In the genomic region with DNA sequence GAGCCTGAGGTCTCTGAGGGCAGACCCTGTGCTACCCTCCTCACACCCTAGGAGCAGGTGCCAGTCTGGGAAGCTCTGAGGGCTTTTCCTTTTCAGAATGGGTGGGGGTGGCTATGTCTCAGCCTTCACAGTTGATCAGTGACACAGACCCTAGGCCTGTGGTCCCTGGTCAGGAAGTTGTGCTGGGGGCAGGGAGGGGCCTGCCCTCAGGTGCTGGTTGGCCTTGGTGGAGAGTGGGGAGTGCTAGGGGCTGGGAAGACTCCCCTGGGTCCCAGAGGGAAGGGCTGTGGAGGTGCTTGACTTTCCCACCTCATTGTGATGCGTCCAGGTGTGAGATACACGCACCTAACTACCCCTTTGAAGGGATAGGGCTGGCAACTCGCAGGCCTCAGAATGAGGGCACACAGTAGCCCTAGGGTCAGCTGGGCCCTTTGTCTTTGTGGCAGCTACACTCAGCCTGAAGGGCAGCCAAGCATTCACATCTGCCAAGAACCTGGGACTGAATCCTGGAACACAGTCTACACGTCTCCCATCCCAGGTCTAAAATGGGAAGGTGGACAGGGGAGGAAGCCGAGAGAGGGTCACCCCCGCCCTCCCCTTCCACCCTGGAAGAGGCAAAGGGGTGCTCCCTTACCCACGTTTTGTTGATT, we compare ENCODE assay signal across 20 cellular contexts. TPM values are rescaled to one million over a fixed set of nuclear protein-coding genes. Genes with fewer than 3 reads are reported as not detected.
A peak's percentile ranks its signal among the peaks of the same experiment; 100 is the strongest.
DNase-seq lines count a peak whose midpoint lies in the region; ATAC-seq, FAIRE-seq and TF ChIP-seq lines count a peak whose summit lies in the region.
"Had no signal": no experiment of that assay in that cellular context is flagged by ENCODE, and none has a peak within 500 bp of the region (broad histone marks: within the 10 kb centered on the region; RNA-seq: fewer than 3 reads in every experiment).

No MANE protein-coding gene starts in this region.

- H3K4me1 ChIP-seq in HepG2 (ENCODE audit: insufficient read depth, low read length), result peaks cover 74% of the 10 kb centered on the region

- no TSS peak for BruUV-seq in HepG2 (replicated peaks; lab: Mats Ljungman, UMichigan)

- no peaks in the 10 kb centered on the region for H4K20me1 ChIP-seq in HepG2 (ENCODE audit: insufficient read depth, low read length)

- FAIRE-seq in HepG2 (lab: Jason Lieb, UNC), result no peak
- FAIRE-seq: astrocyte, HTR-8/SVneo had no signal

- TF ChIP-seq CTCF in HL-60 (IDR thresholded peaks at IDR 0.05; ENCODE audit: insufficient read depth, low read length) (no peak), HepG2 (CRISPR knock-in tag; IDR thresholded peaks at IDR 0.05) (no peak)

- TF ChIP-seq RAD21 in HepG2 (CRISPR knock-in tag; IDR thresholded peaks at IDR 0.05), result no peak

- H3K4me3 ChIP-seq in HL-60 (replicated peaks; ENCODE audit: insufficient read depth, low read length), result no peak overlapping the region
- no peak overlapping the region for H3K4me3 ChIP-seq in HepG2 (replicated peaks in 1 of 3; ENCODE audit: insufficient read depth in 1 of 3, low read depth in 2 of 3, low read length in 3 of 3)
- H3K4me3 ChIP-seq: lung, ovary, sigmoid colon, tibial nerve had no signal

- CTCF ChIA-PET in HepG2 (lab: Yijun Ruan, JAX; ENCODE audit: low intra/inter-chr PET ratio, low total read pairs), result no interaction called here

- no peak overlapping the region for H2AFZ ChIP-seq in HepG2 (ENCODE audit: low read length)

- no peaks in the 10 kb centered on the region for H3K36me3 ChIP-seq in HepG2 (replicated peaks in 1 of 2; ENCODE audit: control insufficient read depth in 1 of 2, insufficient read depth in 2 of 2, low read length in 2 of 2)
- H3K36me3 ChIP-seq: ovary, sigmoid colon, tibial nerve had no signal

- peak; percentile 58 for DNase-seq in Caki2 (ENCODE audit: low read depth)
- no peak for DNase-seq in HL-60 (ENCODE audit: low read depth in 1 of 2, low spot score in 1 of 2)
- DNase-seq in activated CD8-positive, alpha-beta memory T cell treated with anti-CD3 and anti-CD28 coated beads, Interleukin-2, amount 50 U/mL, for 48 hours, result peak; percentile 43
- no peak for DNase-seq in HepG2 (ENCODE audit: low spot score)
- DNase-seq in T-helper 1 cell, result no peak
- DNase-seq: activated CD4-positive, alpha-beta T cell treated with anti-CD3 and anti-CD28 coated beads for 36 hours; activated naive CD4-positive, alpha-beta T cell; Caco-2; NCI-H146; NCI-H774; ovary; sigmoid colon; stimulated activated naive CD4-positive, alpha-beta T cell treated with Interleukin-2 at 50 U/mL for 16 hours had no signal

- no peak for TF ChIP-seq POLR2A in HepG2 (IDR thresholded peaks at IDR 0.05; ENCODE audit: insufficient read depth in 1 of 2, low read depth in 2 of 2, low read length in 2 of 2)

- TF ChIP-seq EP300 in HepG2 (IDR thresholded peaks at IDR 0.05; ENCODE audit: low read depth in 2 of 2, low read length in 2 of 2) (no peak), HepG2 (CRISPR knock-in tag; IDR thresholded peaks at IDR 0.05; ENCODE audit: borderline replicate concordance) (no peak)

- in situ Hi-C loops in Caki2 (cut with HindIII; ENCODE audit: low pct_unique_long_range_greater_than_20kb, low sequenced_read_pairs), result no loop called here
- in situ Hi-C loops in HepG2 (cut with HindIII; ENCODE audit: extremely low pct_ligation_motif_present, low pct_unique_long_range_greater_than_20kb), result loop anchor here (5.0 to 25.0 kb wide), 3 partner anchors 63 to 472 kb away; no protein-coding TSS in a partner anchor

- no peak overlapping the region for H3K9ac ChIP-seq in HepG2 (ENCODE audit: insufficient read depth, low read depth, low read length)

- H3K27ac ChIP-seq in HL-60 (replicated peaks), result peak overlapping the region; percentile 37
- no peak overlapping the region for H3K27ac ChIP-seq in HepG2 (ENCODE audit: extremely low read length, insufficient read depth, low read length)
- H3K27ac ChIP-seq: ovary, sigmoid colon, tibial nerve had no signal

- 80% methylated on average over 1 of the region's 7 CpGs for WGBS in HepG2 (ENCODE audit: low lambda C conversion rate)

- H3K27me3 ChIP-seq in HL-60 (ENCODE audit: insufficient read depth, poor library complexity, severe bottlenecking), result no peaks in the 10 kb centered on the region
- H3K27me3 ChIP-seq in HepG2 (ENCODE audit: control insufficient read depth in 1 of 2, insufficient read depth in 2 of 2, low read length in 2 of 2), result no peaks in the 10 kb centered on the region; a peak in 1 of 5 replicates
- H3K27me3 ChIP-seq: ovary had no signal

- intact Hi-C loops in HepG2 (cut with micrococcal nuclease; ENCODE audit: unreplicated experiment), result loop anchor here (10.0 kb wide), 2 partner anchors 184 to 224 kb away; no protein-coding TSS in a partner anchor

- POLR2A ChIA-PET in HepG2 (lab: Yijun Ruan, JAX), result no interaction called here

- no peaks in the 10 kb centered on the region for H3K9me3 ChIP-seq in HepG2 (ENCODE audit: low read length)
- H3K9me3 ChIP-seq: Caco-2, ovary, sigmoid colon, tibial nerve had no signal

- no peak for ATAC-seq in HepG2
- ATAC-seq in GM21423 (IDR thresholded peaks at IDR 0.05; ENCODE audit: unreplicated experiment), result no peak
- no peak for ATAC-seq in GM19395 (IDR thresholded peaks at IDR 0.05; ENCODE audit: unreplicated experiment)
- ATAC-seq: activated CD4-positive, alpha-beta T cell treated with anti-CD3 and anti-CD28 coated beads for 36 hours; Panc1 had no signal

- no peaks in the 10 kb centered on the region for H3K79me2 ChIP-seq in HepG2 (ENCODE audit: insufficient read depth, low read length)

- 0 out of 2 replicates have a peak overlapping the region, but pooled peaks have one; percentile 1 for H3K4me2 ChIP-seq in HepG2 (ENCODE audit: low read depth, low read length)

TF ChIP-seq in HepG2, 621 proteins besides CTCF, POLR2A, EP300 and RAD21:
- TF ChIP-seq ZNF841 (CRISPR knock-in tag; IDR thresholded peaks at IDR 0.05; ENCODE audit: borderline replicate concordance), result no peak
- TF ChIP-seq HNF4G (IDR thresholded peaks at IDR 0.05; ENCODE audit: borderline replicate concordance, low read depth, low read length), result no peak
- TF ChIP-seq HNF4G (CRISPR knock-in tag; IDR thresholded peaks at IDR 0.05; ENCODE audit: borderline replicate concordance, low read depth), result no peak
- TF ChIP-seq MXI1 (IDR thresholded peaks at IDR 0.05; ENCODE audit: borderline replicate concordance, low read depth, low read length), result no peak
- TF ChIP-seq EZH2 (conservative IDR thresholded peaks at IDR 0.05; ENCODE audit: low read depth, low read length), result no peak

RNA-seq across cellular contexts. Expression of gene ATXN10, which starts 31.2 kb away (rescaled TPM):
- 228 and 323 TPM in 2 replicates for total RNA-seq in Caki2 (2014; rRNA removed; shearing (Covaris generic); ENCODE audit: low replicate concordance)
- 60.1 and 136 TPM in 2 replicates for total RNA-seq in HepG2 (2016; rRNA removed; fragmentation: Illumina TruSeq; extraction: Trizol)
- total RNA-seq in HepG2 (2016; cell fraction: cytosol; rRNA removed; fragmentation: Illumina TruSeq; extraction: Trizol; ENCODE audit: low read depth), result 427 and 465 TPM in 2 replicates
- 62.2 and 127 TPM in 2 replicates for total RNA-seq in HepG2 (2016; cell fraction: insoluble cytoplasmic fraction; rRNA removed; fragmentation: Illumina TruSeq; extraction: Trizol)
- 131 and 135 TPM in 2 replicates for total RNA-seq in HepG2 (2016; cell fraction: membrane; rRNA removed; fragmentation: Illumina TruSeq; extraction: Trizol)
- 67.8 and 78.6 TPM in 2 replicates for total RNA-seq in HepG2 (2016; cell fraction: nucleus; rRNA removed; fragmentation: Illumina TruSeq; extraction: Trizol)
- 162 and 194 TPM in 2 replicates for polyA plus RNA-seq in HepG2 (2011; rRNA removed)
- 81.2 and 134 TPM in 2 replicates for polyA plus RNA-seq in HepG2 (2011; cell fraction: cytosol; rRNA removed)
- polyA plus RNA-seq in HepG2 (2011; cell fraction: nucleus; rRNA removed), result 23.1 and 30.4 TPM in 2 replicates
- polyA plus RNA-seq in HepG2 (2012), result 126 and 155 TPM in 2 replicates
- 16.3 and 18.9 TPM in 2 replicates for polyA plus RNA-seq in HepG2 (2016; cell fraction: cytosol; fragmentation: Illumina TruSeq; extraction: Trizol; ENCODE audit: low read depth)
- 227 and 248 TPM in 2 replicates for polyA plus RNA-seq in HepG2 (2016; cell fraction: insoluble cytoplasmic fraction; fragmentation: Illumina TruSeq; extraction: Trizol; ENCODE audit: low read depth)
- 22.8 and 26.0 TPM in 2 replicates for polyA plus RNA-seq in HepG2 (2016; cell fraction: membrane; fragmentation: Illumina TruSeq; extraction: Trizol; ENCODE audit: low read depth)
- polyA plus RNA-seq in HepG2 (2016; cell fraction: nucleus; fragmentation: Illumina TruSeq; extraction: Trizol; ENCODE audit: insufficient read depth, low read depth), result 96.5 and 111 TPM in 2 replicates
- polyA minus RNA-seq in HepG2 (2011; rRNA and poly(A)+ RNA removed; ENCODE audit: low replicate concordance), result 126 and 271 TPM in 2 replicates
- polyA minus RNA-seq in HepG2 (2011; cell fraction: cytosol; rRNA and poly(A)+ RNA removed), result 105 and 118 TPM in 2 replicates
- 95.1 and 136 TPM in 2 replicates for polyA minus RNA-seq in HepG2 (2011; cell fraction: nucleus; rRNA and poly(A)+ RNA removed)

Comparison
In these comparisons a context has a peak if more than half of its experiments do, and no peak if none do; other contexts are left out.
1. DNase-seq: peak in Caki2 (single experiment) and activated CD8-positive, alpha-beta memory T cell treated with anti-CD3 and anti-CD28 coated beads, Interleukin-2, amount 50 U/mL, for 48 hours (single experiment); none in HL-60 (0 of 2), HepG2 (single experiment) and T-helper 1 cell (0 of 5).